ENCODE assay signal across 24 cellular contexts in genomic region chr7:156620246-156620775, GRCh38.
"Had no signal": no experiment of that assay in that cellular context is flagged by ENCODE, and none has a peak within 500 bp of the region (broad histone marks: within the 10 kb centered on the region; RNA-seq: fewer than 3 reads in every experiment).

No MANE protein-coding gene starts in this region.

- H3K36me3 ChIP-seq: ascending aorta, SJSA1 had no signal

- DNase-seq: activated CD4-positive, alpha-beta T cell treated with anti-CD3 and anti-CD28 coated beads for 1 hour; activated CD4-positive, alpha-beta T cell treated with anti-CD3 and anti-CD28 coated beads, Interleukin-2, amount 50 U/mL, for 48 hours; activated CD8-positive, alpha-beta memory T cell treated with anti-CD3 and anti-CD28 coated beads, Interleukin-2, amount 10 ng/mL, durations not matched to agents 7 days and 5 days; activated effector memory CD4-positive, alpha-beta T cell treated with anti-CD3 and anti-CD28 coated beads, Interleukin-2, amount 50 U/mL, for 16 hours; activated naive CD4-positive, alpha-beta T cell treated with Interleukin-2 at 50 U/mL for 16 hours; activated naive CD8-positive, alpha-beta T cell treated with anti-CD3 and anti-CD28 coated beads, Interleukin-2, amount 50 U/mL, for 24 hours; activated T-cell treated with anti-CD3 and anti-CD28 coated beads, Interleukin-2, amount 50 U/mL, for 24 hours; amniotic stem cell; NCI-H1048; NCI-H1417; NCI-H1930; NCI-H2171; NCI-H226; NCI-H510A; PC-3; SHP77 had no signal

- H3K27ac ChIP-seq: ascending aorta, SJSA1 had no signal

- H3K4me1 ChIP-seq: ascending aorta, SJSA1 had no signal

- H3K9me3 ChIP-seq: SJSA1 had no signal

- H3K4me1 Mint-ChIP-seq: central memory CD8-positive, alpha-beta T cell had no signal

- H3K4me3 ChIP-seq: ascending aorta, SJSA1 had no signal

- H3K4me3 Mint-ChIP-seq: activated CD4-positive, alpha-beta T cell treated with anti-CD3 and anti-CD28 coated beads, Interleukin-2, amount 10 ng/mL, durations not matched to agents 24 days and 14 days; activated CD8-positive, alpha-beta memory T cell treated with anti-CD3 and anti-CD28 coated beads, Interleukin-2, amount 10 ng/mL, durations not matched to agents 7 days and 5 days; activated naive CD8-positive, alpha-beta T cell treated with anti-CD3 and anti-CD28 coated beads, Interleukin-2, amount 50 U/mL, for 24 hours; activated T-cell treated with anti-CD3 and anti-CD28 coated beads, Interleukin-2, amount 50 U/mL, for 24 hours; brain; central memory CD8-positive, alpha-beta T cell; T-helper 1 cell treated with Interleukin-12 subunit alpha and Interleukin-12 subunit beta and Interleukin-4 antibody, amounts not matched to agents 30 μg/mL and 1 μg/mL, for 36 hours had no signal

- H3K9me3 Mint-ChIP-seq: central memory CD8-positive, alpha-beta T cell had no signal

- H3K27ac Mint-ChIP-seq: activated CD4-positive, alpha-beta T cell treated with anti-CD3 and anti-CD28 coated beads, Interleukin-2, amount 10 ng/mL, durations not matched to agents 24 days and 14 days; activated CD8-positive, alpha-beta memory T cell treated with anti-CD3 and anti-CD28 coated beads, Interleukin-2, amount 10 ng/mL, durations not matched to agents 7 days and 5 days; activated naive CD4-positive, alpha-beta T cell treated with anti-CD3 and anti-CD28 coated beads, Interleukin-2, amount 50 U/mL, for 72 hours; activated naive CD8-positive, alpha-beta T cell treated with anti-CD3 and anti-CD28 coated beads, Interleukin-2, amount 50 U/mL, for 24 hours; activated T-cell treated with anti-CD3 and anti-CD28 coated beads, Interleukin-2, amount 50 U/mL, for 24 hours; brain; T-helper 1 cell treated with Interleukin-12 subunit alpha and Interleukin-12 subunit beta and Interleukin-4 antibody, amounts not matched to agents 30 μg/mL and 1 μg/mL, for 36 hours had no signal

- H3K27me3 ChIP-seq: ascending aorta had no signal

- FAIRE-seq: RCC 7860 had no signal
